14 cellular contexts compared by ENCODE assay signal in the genomic region with DNA sequence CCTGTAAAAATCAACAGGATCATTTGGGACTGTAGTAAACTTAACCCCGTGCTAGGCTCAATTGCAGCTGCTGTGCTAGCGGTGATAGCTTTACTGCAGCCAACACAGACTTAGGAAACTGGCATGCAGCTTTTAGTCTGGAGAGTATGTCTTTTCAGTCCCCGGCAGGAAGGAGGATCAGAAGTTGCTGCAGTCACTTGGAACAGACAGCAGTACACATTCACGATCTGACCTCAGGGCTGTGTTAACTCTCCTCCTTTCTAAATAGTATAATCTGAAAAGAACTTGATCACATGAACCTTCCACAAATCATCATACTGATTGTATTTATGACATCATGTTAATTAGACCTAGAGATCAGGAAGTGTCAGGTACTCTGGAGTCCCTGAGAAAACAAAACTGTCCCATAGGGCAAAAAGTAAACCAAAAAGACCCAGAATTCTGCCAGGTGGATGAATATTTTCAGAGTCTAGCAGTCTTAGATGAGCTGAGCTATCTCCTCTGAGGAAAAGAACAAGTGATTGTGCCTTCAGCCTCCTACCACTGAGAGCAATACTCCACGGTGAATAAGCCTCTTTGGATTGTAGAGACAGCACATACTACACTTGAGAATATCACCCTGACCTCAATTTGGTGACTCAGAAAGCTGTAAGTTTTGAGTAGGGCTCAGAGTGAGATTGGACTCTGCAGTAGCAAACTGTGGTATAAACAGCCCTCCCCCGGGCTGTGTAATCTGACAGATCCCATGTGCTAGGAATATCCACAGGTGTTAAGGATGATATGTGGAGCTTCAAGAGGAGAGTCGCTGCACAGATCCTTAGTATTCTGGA.
DNase-seq lines count a peak whose midpoint lies in the region; ATAC-seq and TF ChIP-seq lines count a peak whose summit lies in the region.
"Had no signal": no experiment of that assay in that cellular context is flagged by ENCODE, and none has a peak within 500 bp of the region (broad histone marks: within the 10 kb centered on the region; RNA-seq: fewer than 3 reads in every experiment).

No MANE protein-coding gene starts in this region.

- no peak overlapping the region for H3K4me3 Mint-ChIP-seq in activated naive CD8-positive, alpha-beta T cell treated with anti-CD3 and anti-CD28 coated beads, Interleukin-2, amount 50 U/mL, for 24 hours
- no peak overlapping the region for H3K4me3 Mint-ChIP-seq in activated naive CD8-positive, alpha-beta T cell treated with anti-CD3 and anti-CD28 coated beads for 36 hours
- H3K4me3 Mint-ChIP-seq in CD14-positive monocyte = no peak overlapping the region
- H3K4me3 Mint-ChIP-seq: CD4-positive, alpha-beta T cell had no signal

- H3K4me3 ChIP-seq in fibroblast of the aortic adventitia (ENCODE audit: low read depth, low read length) (no peak overlapping the region), aorta (ENCODE audit: low read length in 2 of 2) (no peak overlapping the region)
- H3K4me3 ChIP-seq: tibial nerve had no signal

- no peaks in the 10 kb centered on the region for H3K9me3 ChIP-seq in aorta (ENCODE audit: control insufficient read depth, low read length)
- H3K9me3 ChIP-seq: neutrophil, tibial nerve had no signal

- intact Hi-C loops in aorta (cut with DNase I) (loop anchor here in 1 of 2 donors (10.0 kb wide), 1 partner anchor 423 kb away; no protein-coding TSS in a partner anchor), CD14-positive monocyte (cut with micrococcal nuclease) (no loop called here)

- H3K9me3 Mint-ChIP-seq in activated naive CD8-positive, alpha-beta T cell treated with anti-CD3 and anti-CD28 coated beads, Interleukin-2, amount 50 U/mL, for 24 hours = no peaks in the 10 kb centered on the region
- no peaks in the 10 kb centered on the region for H3K9me3 Mint-ChIP-seq in activated naive CD8-positive, alpha-beta T cell treated with anti-CD3 and anti-CD28 coated beads for 36 hours
- H3K9me3 Mint-ChIP-seq in CD14-positive monocyte = peaks cover 0 to 4% (median 0%) of the 10 kb centered on the region in 7 donors
- H3K9me3 Mint-ChIP-seq: CD4-positive, alpha-beta T cell had no signal

- ATAC-seq in activated naive CD8-positive, alpha-beta T cell treated with anti-CD3 and anti-CD28 coated beads, Interleukin-2, amount 50 U/mL, for 24 hours = peak; percentile 89
- ATAC-seq in stimulated activated naive CD8-positive, alpha-beta T cell treated with anti-CD3 and anti-CD28 coated beads, Interleukin-15, Interleukin-2, amounts not matched to agents 100 U/mL and 50 U/mL, for 24 hours = peak; percentile 95
- ATAC-seq in aorta (ENCODE audit: low FRiP score) (no peak), HG03439 (IDR thresholded peaks at IDR 0.05; ENCODE audit: unreplicated experiment) (no peak)

- H3K4me1 ChIP-seq in aorta (ENCODE audit: control insufficient read depth in 1 of 2, insufficient read depth in 2 of 2, low read length in 2 of 2) = no peaks in the 10 kb centered on the region
- H3K4me1 ChIP-seq: tibial nerve had no signal

- no peaks in the 10 kb centered on the region for H3K36me3 Mint-ChIP-seq in activated naive CD8-positive, alpha-beta T cell treated with anti-CD3 and anti-CD28 coated beads, Interleukin-2, amount 50 U/mL, for 24 hours (ENCODE audit: low read depth)
- no peaks in the 10 kb centered on the region for H3K36me3 Mint-ChIP-seq in activated naive CD8-positive, alpha-beta T cell treated with anti-CD3 and anti-CD28 coated beads for 36 hours
- no peaks in the 10 kb centered on the region for H3K36me3 Mint-ChIP-seq in CD14-positive monocyte

- DNase-seq in activated naive CD8-positive, alpha-beta T cell treated with anti-CD3 and anti-CD28 coated beads, Interleukin-2, amount 50 U/mL, for 24 hours = no peak
- no peak for DNase-seq in activated naive CD8-positive, alpha-beta T cell treated with anti-CD3 and anti-CD28 coated beads for 36 hours
- DNase-seq in RKO (ENCODE audit: low spot score) (peak; percentile 62), fibroblast of the aortic adventitia (ENCODE audit: low read depth) (peak; percentile 69), aorta (no peak), CD14-positive monocyte (ENCODE audit: low spot score) (no peak)
- DNase-seq in stimulated activated naive CD8-positive, alpha-beta T cell treated with anti-CD3 and anti-CD28 coated beads, Interleukin-15, Interleukin-2, amounts not matched to agents 100 U/mL and 50 U/mL, for 24 hours = no peak
- DNase-seq: activated gamma-delta T cell; CD4-positive, alpha-beta T cell; NCI-H1694; stimulated activated CD4-positive, alpha-beta T cell treated with anti-CD3 and anti-CD28 coated beads, Interleukin-4, amount 100 ng/mL, for 4 hours had no signal

- TF ChIP-seq CTCF in fibroblast of the aortic adventitia (IDR thresholded peaks at IDR 0.05; ENCODE audit: insufficient read depth, low read length) (no peak), CD14-positive monocyte (IDR thresholded peaks at IDR 0.05) (no peak)

- peaks cover 4% of the 10 kb centered on the region for H3K27me3 Mint-ChIP-seq in activated naive CD8-positive, alpha-beta T cell treated with anti-CD3 and anti-CD28 coated beads, Interleukin-2, amount 50 U/mL, for 24 hours
- H3K27me3 Mint-ChIP-seq in activated naive CD8-positive, alpha-beta T cell treated with anti-CD3 and anti-CD28 coated beads for 36 hours = peaks cover 9% of the 10 kb centered on the region
- peaks cover 0 to 7% (median 0%) of the 10 kb centered on the region in 3 donors for H3K27me3 Mint-ChIP-seq in CD14-positive monocyte (ENCODE audit: low read depth in 3 of 3)

- H3K4me1 Mint-ChIP-seq in activated naive CD8-positive, alpha-beta T cell treated with anti-CD3 and anti-CD28 coated beads, Interleukin-2, amount 50 U/mL, for 24 hours = peaks cover 4% of the 10 kb centered on the region
- peaks cover 5% of the 10 kb centered on the region for H3K4me1 Mint-ChIP-seq in activated naive CD8-positive, alpha-beta T cell treated with anti-CD3 and anti-CD28 coated beads for 36 hours
- H3K4me1 Mint-ChIP-seq in CD14-positive monocyte = no peaks in the 10 kb centered on the region

- no peak overlapping the region for H3K27ac ChIP-seq in aorta (ENCODE audit: low read depth in 1 of 2, low read length in 2 of 2)
- H3K27ac ChIP-seq: neutrophil, tibial nerve had no signal

- H3K27ac Mint-ChIP-seq in activated naive CD8-positive, alpha-beta T cell treated with anti-CD3 and anti-CD28 coated beads, Interleukin-2, amount 50 U/mL, for 24 hours = no peak overlapping the region
- H3K27ac Mint-ChIP-seq in activated naive CD8-positive, alpha-beta T cell treated with anti-CD3 and anti-CD28 coated beads for 36 hours = no peak overlapping the region
- no peak overlapping the region for H3K27ac Mint-ChIP-seq in CD14-positive monocyte
- H3K27ac Mint-ChIP-seq: CD4-positive, alpha-beta T cell had no signal

- 51 to 53% methylated on average over 7 of the region's 7 CpGs for WGBS in aorta, 2 donors

- no peaks in the 10 kb centered on the region for H3K27me3 ChIP-seq in aorta (ENCODE audit: control insufficient read depth in 1 of 2, insufficient read depth in 2 of 2, low read length in 1 of 2)
- H3K27me3 ChIP-seq: neutrophil, tibial nerve had no signal

- no peaks in the 10 kb centered on the region for H3K36me3 ChIP-seq in aorta (ENCODE audit: control insufficient read depth in 1 of 2, insufficient read depth in 2 of 2, low read length in 1 of 2)
- H3K36me3 ChIP-seq: neutrophil, tibial nerve had no signal

Comparison
In these comparisons a context has a peak if more than half of its experiments do, and no peak if none do; other contexts are left out.
1. ATAC-seq: peak in activated naive CD8-positive, alpha-beta T cell treated with anti-CD3 and anti-CD28 coated beads, Interleukin-2, amount 50 U/mL, for 24 hours (single experiment) and stimulated activated naive CD8-positive, alpha-beta T cell treated with anti-CD3 and anti-CD28 coated beads, Interleukin-15, Interleukin-2, amounts not matched to agents 100 U/mL and 50 U/mL, for 24 hours (single experiment); none in aorta (single experiment) and HG03439 (single experiment).
2. DNase-seq: peak in RKO (single experiment) and fibroblast of the aortic adventitia (single experiment); none in activated naive CD8-positive, alpha-beta T cell treated with anti-CD3 and anti-CD28 coated beads, Interleukin-2, amount 50 U/mL, for 24 hours (single experiment), activated naive CD8-positive, alpha-beta T cell treated with anti-CD3 and anti-CD28 coated beads for 36 hours (single experiment), stimulated activated naive CD8-positive, alpha-beta T cell treated with anti-CD3 and anti-CD28 coated beads, Interleukin-15, Interleukin-2, amounts not matched to agents 100 U/mL and 50 U/mL, for 24 hours (single experiment), aorta (0 of 2) and CD14-positive monocyte (single experiment).